Comparison of ENCODE assay signal across 35 cellular contexts in genomic region chr11:104895619-104896018, GRCh38. TPM values are rescaled to one million over a fixed set of nuclear protein-coding genes. Genes with fewer than 3 reads are reported as not detected.
A peak's percentile ranks its signal among the peaks of the same experiment; 100 is the strongest.
DNase-seq lines count a peak whose midpoint lies in the region; ATAC-seq, FAIRE-seq and TF ChIP-seq lines count a peak whose summit lies in the region.
"Had no signal": no experiment of that assay in that cellular context is flagged by ENCODE, and none has a peak within 500 bp of the region (broad histone marks: within the 10 kb centered on the region; RNA-seq: fewer than 3 reads in every experiment).

No MANE protein-coding gene starts in this region.

- H3K4me3 ChIP-seq in subcutaneous abdominal adipose tissue (ENCODE audit: low read depth in 1 of 5, low read length in 5 of 5) = no peak overlapping the region
- H3K4me3 ChIP-seq in esophagus squamous epithelium = no peak overlapping the region
- H3K4me3 ChIP-seq: HAP-1, left lung, skin epidermis had no signal

- H3K27ac Mint-ChIP-seq in nephron progenitor cell = no peak overlapping the region
- H3K27ac Mint-ChIP-seq: activated CD8-positive, alpha-beta T cell treated with anti-CD3 and anti-CD28 coated beads, Interleukin-2, amount 10 ng/mL, durations not matched to agents 7 days and 5 days; activated naive CD4-positive, alpha-beta T cell treated with anti-CD3 and anti-CD28 coated beads, Interleukin-2, amount 10 ng/mL, durations not matched to agents 7 days and 5 days; activated T-helper 17 cell treated with anti-CD3 and anti-CD28 coated beads, Interleukin-2, amount 50 U/mL, for 72 hours; CD4-positive, alpha-beta T cell; stimulated activated memory B cell treated with anti-CD40 and anti-IgM and Interleukin-4, amounts not matched to agents 10 μg/mL and 1 μg/mL and 100 μg/mL, for 72 hours had no signal

- H3K4me1 ChIP-seq in subcutaneous abdominal adipose tissue (ENCODE audit: control insufficient read depth in 5 of 5, insufficient read depth in 5 of 5, low read length in 5 of 5) = peaks cover 0 to 43% (median 28%) of the 10 kb centered on the region in 5 donors
- H3K4me1 ChIP-seq in esophagus squamous epithelium = peaks cover 0 to 23% (median 0%) of the 10 kb centered on the region in 3 donors
- H3K4me1 ChIP-seq: breast epithelium, HAP-1, left lung had no signal

- FAIRE-seq in GM12892 (lab: Jason Lieb, UNC) = peak; percentile 5
- FAIRE-seq: colon had no signal

- H3K27me3 Mint-ChIP-seq in nephron progenitor cell (ENCODE audit: low read depth, poor library complexity) = no peaks in the 10 kb centered on the region
- H3K27me3 Mint-ChIP-seq: activated naive CD4-positive, alpha-beta T cell treated with anti-CD3 and anti-CD28 coated beads, Interleukin-2, amount 10 ng/mL, durations not matched to agents 7 days and 5 days; activated T-helper 17 cell treated with anti-CD3 and anti-CD28 coated beads, Interleukin-2, amount 50 U/mL, for 72 hours; CD4-positive, alpha-beta T cell; stimulated activated memory B cell treated with anti-CD40 and anti-IgM and Interleukin-4, amounts not matched to agents 10 μg/mL and 1 μg/mL and 100 μg/mL, for 72 hours had no signal

- intact Hi-C loops in left ventricle myocardium superior (cut with micrococcal nuclease) = no loop called here
- intact Hi-C loops in esophagus squamous epithelium (cut with DNase I) = no loop called here

- WGBS in esophagus squamous epithelium, 2 donors = 38 to 58% methylated on average over 2 of the region's 2 CpGs

- peaks cover 10% of the 10 kb centered on the region for H3K4me1 Mint-ChIP-seq in nephron progenitor cell
- H3K4me1 Mint-ChIP-seq: activated T-helper 17 cell treated with anti-CD3 and anti-CD28 coated beads, Interleukin-2, amount 50 U/mL, for 72 hours had no signal

- TF ChIP-seq CTCF in nephron progenitor cell (IDR thresholded peaks at IDR 0.05) (no peak), esophagus squamous epithelium (IDR thresholded peaks at IDR 0.05) (no peak)

- peak; percentile 56 for ATAC-seq in left ventricle myocardium superior
- ATAC-seq: activated CD8-positive, alpha-beta T cell treated with anti-CD3 and anti-CD28 coated beads, Interleukin-2, amount 10 ng/mL, durations not matched to agents 7 days and 5 days; activated T-helper 17 cell treated with anti-CD3 and anti-CD28 coated beads, Interleukin-2, amount 50 U/mL, for 72 hours; left lung; naive thymus-derived CD4-positive, alpha-beta T cell; PC-3; stimulated activated memory B cell treated with anti-CD40 and anti-IgM and Interleukin-4, amounts not matched to agents 10 μg/mL and 1 μg/mL and 100 μg/mL, for 72 hours had no signal

- DNase-seq in GM12892 (ENCODE audit: insufficient read length) (no peak), astrocyte of the hippocampus (ENCODE audit: low read depth, low spot score) (peak; percentile 7), left ventricle myocardium superior (no peak), nephron progenitor cell (no peak), DMS153 (lab: John Stamatoyannopoulos, UW) (no peak), esophagus squamous epithelium (lab: John Stamatoyannopoulos, UW) (no peak)
- DNase-seq in activated CD4-positive, alpha-beta T cell treated with anti-CD3 and anti-CD28 coated beads, Interleukin-2, amount 50 U/mL, for 1 hour = no peak
- DNase-seq: activated CD4-positive, alpha-beta T cell treated with anti-CD3 and anti-CD28 coated beads for 1 hour; activated CD8-positive, alpha-beta T cell treated with anti-CD3 and anti-CD28 coated beads, Interleukin-2, amount 10 ng/mL, durations not matched to agents 7 days and 5 days; activated naive CD4-positive, alpha-beta T cell treated with anti-CD3 and anti-CD28 coated beads, Interleukin-2, amount 10 ng/mL, durations not matched to agents 7 days and 5 days; CD4-positive, alpha-beta T cell; effector CD8-positive, alpha-beta T cell; head of caudate nucleus; islet precursor cell; left lung; midbrain; naive thymus-derived CD4-positive, alpha-beta T cell; NCI-H1436 treated with DMSO at 0.1 percent for 48 hours; NCI-H2107; NCI-H345; NCI-H69; occipital lobe; PC-3; substantia nigra had no signal

- TF ChIP-seq POLR2A in GM12892 (IDR thresholded peaks at IDR 0.05; ENCODE audit: low read depth, low read length) (no peak), esophagus squamous epithelium (IDR thresholded peaks at IDR 0.05) (no peak)

- H3K27ac ChIP-seq in subcutaneous abdominal adipose tissue (ENCODE audit: low read depth, low read length) (peak overlapping the region; percentile 9), esophagus squamous epithelium (peak overlapping the region in 1 of 4 donors; percentile 28)
- H3K27ac ChIP-seq: epithelial cell of prostate, left lung had no signal

- H3K4me3 Mint-ChIP-seq in nephron progenitor cell = no peak overlapping the region
- H3K4me3 Mint-ChIP-seq: activated CD8-positive, alpha-beta T cell treated with anti-CD3 and anti-CD28 coated beads, Interleukin-2, amount 10 ng/mL, durations not matched to agents 7 days and 5 days; activated naive CD4-positive, alpha-beta T cell treated with anti-CD3 and anti-CD28 coated beads, Interleukin-2, amount 10 ng/mL, durations not matched to agents 7 days and 5 days; activated T-helper 17 cell treated with anti-CD3 and anti-CD28 coated beads, Interleukin-2, amount 50 U/mL, for 72 hours; CD4-positive, alpha-beta T cell; naive thymus-derived CD4-positive, alpha-beta T cell; stimulated activated memory B cell treated with anti-CD40 and anti-IgM and Interleukin-4, amounts not matched to agents 10 μg/mL and 1 μg/mL and 100 μg/mL, for 72 hours had no signal

- no peaks in the 10 kb centered on the region for H3K36me3 Mint-ChIP-seq in nephron progenitor cell (ENCODE audit: low read depth)
- H3K36me3 Mint-ChIP-seq: stimulated activated memory B cell treated with anti-CD40 and anti-IgM and Interleukin-4, amounts not matched to agents 10 μg/mL and 1 μg/mL and 100 μg/mL, for 72 hours had no signal

- H3K27me3 ChIP-seq in subcutaneous abdominal adipose tissue (ENCODE audit: control insufficient read depth in 5 of 5, insufficient read depth in 4 of 5, low read length in 5 of 5) (no peaks in the 10 kb centered on the region), esophagus squamous epithelium (no peaks in the 10 kb centered on the region)
- H3K27me3 ChIP-seq: breast epithelium, left lung had no signal

- H3K9me3 Mint-ChIP-seq in nephron progenitor cell = no peaks in the 10 kb centered on the region
- H3K9me3 Mint-ChIP-seq: activated naive CD4-positive, alpha-beta T cell treated with anti-CD3 and anti-CD28 coated beads, Interleukin-2, amount 10 ng/mL, durations not matched to agents 7 days and 5 days; activated T-helper 17 cell treated with anti-CD3 and anti-CD28 coated beads, Interleukin-2, amount 50 U/mL, for 72 hours; CD4-positive, alpha-beta T cell; stimulated activated memory B cell treated with anti-CD40 and anti-IgM and Interleukin-4, amounts not matched to agents 10 μg/mL and 1 μg/mL and 100 μg/mL, for 72 hours had no signal

- H3K9me3 ChIP-seq in subcutaneous abdominal adipose tissue (ENCODE audit: control insufficient read depth in 5 of 5, low read length in 5 of 5) (no peaks in the 10 kb centered on the region), esophagus squamous epithelium (no peaks in the 10 kb centered on the region)
- H3K9me3 ChIP-seq: breast epithelium, HAP-1, left lung had no signal

- H3K36me3 ChIP-seq in subcutaneous abdominal adipose tissue (ENCODE audit: control insufficient read depth in 5 of 5, insufficient read depth in 5 of 5, low read length in 5 of 5) (peaks cover 0 to 5% (median 0%) of the 10 kb centered on the region in 5 donors), esophagus squamous epithelium (no peaks in the 10 kb centered on the region)
- H3K36me3 ChIP-seq: breast epithelium, HAP-1, left lung had no signal

- H3K9ac ChIP-seq in subcutaneous abdominal adipose tissue (ENCODE audit: low read length in 5 of 5) = no peak overlapping the region

RNA-seq across cellular contexts. Expression of gene CASP12, which starts 2.6 kb away (rescaled TPM):
- not detected for polyA plus RNA-seq in GM12892 (2012; ENCODE audit: missing spikeins)
- total RNA-seq in left ventricle myocardium superior = not detected
- 1 to 10 TPM in 1 of 4 donors, under 1 TPM in 1, not detected in 2; 0.57 to 2.5 TPM for total RNA-seq in esophagus squamous epithelium
- total RNA-seq: A673; activated CD8-positive, alpha-beta T cell treated with anti-CD3 and anti-CD28 coated beads, Interleukin-2, amount 10 ng/mL, durations not matched to agents 7 days and 5 days; activated T-helper 17 cell treated with anti-CD3 and anti-CD28 coated beads, Interleukin-2, amount 50 U/mL, for 72 hours; CD4-positive, alpha-beta T cell; LHCN-M2; naive thymus-derived CD4-positive, alpha-beta T cell; occipital lobe; PC-3; T-helper 2 cell treated with Interferon-gamma antibody and Interleukin-4, amounts not matched to agents 100 ng/mL and 5 ng/mL, for 36 hours had no signal
- polyA plus RNA-seq: naive thymus-derived CD4-positive, alpha-beta T cell had no signal
